14 cellular contexts compared by ENCODE assay signal in genomic region chr10:125538947-125539649, GRCh38.
DNase-seq lines count a peak whose midpoint lies in the region; ATAC-seq and TF ChIP-seq lines count a peak whose summit lies in the region.
"Had no signal": no experiment of that assay in that cellular context is flagged by ENCODE, and none has a peak within 500 bp of the region (broad histone marks: within the 10 kb centered on the region; RNA-seq: fewer than 3 reads in every experiment).

No MANE protein-coding gene starts in this region.

- no peak overlapping the region for H2AK5ac ChIP-seq in neuronal stem cell (ENCODE audit: low read depth, low read length)

- TF ChIP-seq CTCF in WTC11 (IDR thresholded peaks at IDR 0.05) (no peak), WERI-Rb-1 (IDR thresholded peaks at IDR 0.05; ENCODE audit: low read depth, low read length) (no peak)

- no peak overlapping the region for H2BK120ac ChIP-seq in neuronal stem cell (ENCODE audit: low read depth, low read length)

- peaks cover 3% of the 10 kb centered on the region for H3K27me3 Mint-ChIP-seq in WTC11 (ENCODE audit: low read depth)

- H2BK12ac ChIP-seq in neuronal stem cell (ENCODE audit: low read length): no peak overlapping the region

- no peak overlapping the region for H4K8ac ChIP-seq in neuronal stem cell (ENCODE audit: low read depth, low read length)

- no peaks in the 10 kb centered on the region for H3K9me3 ChIP-seq in neuronal stem cell (replicated peaks in 1 of 2; ENCODE audit: control insufficient read depth in 2 of 2, insufficient read depth in 1 of 2, low read depth in 1 of 2, low read length in 2 of 2)
- H3K9me3 ChIP-seq in WERI-Rb-1 (ENCODE audit: severe bottlenecking): no peaks in the 10 kb centered on the region
- H3K9me3 ChIP-seq: ascending aorta had no signal

- no peak overlapping the region for H3K4me2 ChIP-seq in neuronal stem cell (ENCODE audit: insufficient read depth, low read length, poor library complexity, severe bottlenecking)

- no peak overlapping the region for H4K91ac ChIP-seq in neuronal stem cell (ENCODE audit: low read depth, low read length, poor library complexity)

- no peak overlapping the region for H2BK15ac ChIP-seq in neuronal stem cell (ENCODE audit: low read length)

- no peak overlapping the region for H3K9ac ChIP-seq in neuronal stem cell (ENCODE audit: low read depth, low read length, poor library complexity)

- no peak overlapping the region for H3K14ac ChIP-seq in neuronal stem cell (ENCODE audit: low read length)

- H2AFZ ChIP-seq in neuronal stem cell (ENCODE audit: low read length): no peak overlapping the region

- no peaks in the 10 kb centered on the region for H3K4me1 Mint-ChIP-seq in WTC11
- H3K4me1 Mint-ChIP-seq: natural killer cell had no signal

- no peaks in the 10 kb centered on the region for H3K79me1 ChIP-seq in neuronal stem cell (ENCODE audit: low read depth, low read length)

- no peak overlapping the region for H3K27ac Mint-ChIP-seq in WTC11
- H3K27ac Mint-ChIP-seq: natural killer cell; stimulated activated naive CD8-positive, alpha-beta T cell treated with anti-CD3 and anti-CD28 coated beads, Interleukin-15, Interleukin-2, amounts not matched to agents 100 ng/mL and 50 ng/mL, for 24 hours had no signal

- H3K4ac ChIP-seq in neuronal stem cell (ENCODE audit: low read length): no peak overlapping the region

- POLR2A ChIA-PET in WTC11 (lab: Charles Lee): no interaction called here

- H3K18ac ChIP-seq in neuronal stem cell (ENCODE audit: low read length): peak overlapping the region; percentile 16

- ATAC-seq in WTC11 (peak; percentile 48; the same call in 1 of the 2 replicates), HG03039 (IDR thresholded peaks at IDR 0.05; ENCODE audit: unreplicated experiment) (no peak), left lobe of liver (no peak)
- ATAC-seq: GM12878, natural killer cell had no signal

- no peak overlapping the region for H3K4me3 ChIP-seq in neuronal stem cell (ENCODE audit: low read length in 2 of 2)
- no peak overlapping the region for H3K4me3 ChIP-seq in WERI-Rb-1 (ENCODE audit: low read depth, low read length)
- H3K4me3 ChIP-seq: ascending aorta, GM12878 had no signal

- H3K9me3 Mint-ChIP-seq in WTC11: no peaks in the 10 kb centered on the region
- H3K9me3 Mint-ChIP-seq: natural killer cell; stimulated activated naive CD8-positive, alpha-beta T cell treated with anti-CD3 and anti-CD28 coated beads, Interleukin-15, Interleukin-2, amounts not matched to agents 100 ng/mL and 50 ng/mL, for 24 hours had no signal

- H3K27me3 ChIP-seq in neuronal stem cell (ENCODE audit: control insufficient read depth in 3 of 3, insufficient read depth in 3 of 3, low read depth in 1 of 3, low read length in 3 of 3): peaks cover 0 to 43% (median 0%) of the 10 kb centered on the region in 3 experiments
- peaks cover 70% of the 10 kb centered on the region for H3K27me3 ChIP-seq in WERI-Rb-1 (ENCODE audit: insufficient read depth, low read depth, severe bottlenecking)
- H3K27me3 ChIP-seq: ascending aorta had no signal

- no peak overlapping the region for H3K27ac ChIP-seq in neuronal stem cell (replicated peaks; ENCODE audit: low read length)
- no peak overlapping the region for H3K27ac ChIP-seq in WERI-Rb-1
- H3K27ac ChIP-seq: ascending aorta, epithelial cell of prostate had no signal

- DNase-seq in DMS53 (lab: John Stamatoyannopoulos, UW) (peak; percentile 92), NCI-H2081 (lab: John Stamatoyannopoulos, UW) (peak; percentile 64 to 83), WTC11 (ENCODE audit: low spot score) (no peak), neuronal stem cell (ENCODE audit: low spot score) (no peak), NCI-H1930 (lab: John Stamatoyannopoulos, UW) (no peak), left lobe of liver (ENCODE audit: low spot score) (no peak), WERI-Rb-1 (no peak)
- DNase-seq: natural killer cell; stimulated activated CD4-positive, alpha-beta T cell treated with anti-CD3 and anti-CD28 coated beads, Interleukin-2, amount 100 ng/mL, for 24 hours had no signal

- no peak overlapping the region for H2BK5ac ChIP-seq in neuronal stem cell (ENCODE audit: low read length)

- WGBS in neuronal stem cell (ENCODE audit: extremely low coverage in 2 of 2, insufficient read length in 2 of 2, insufficient replicate concordance in 1 of 2), 2 donors: no CpG with 5 or more reads among the region's 11 CpGs

- no peaks in the 10 kb centered on the region for H3K36me3 ChIP-seq in neuronal stem cell (replicated peaks in 1 of 2; ENCODE audit: control insufficient read depth in 2 of 2, insufficient read depth in 2 of 2, low read length in 2 of 2)
- no peaks in the 10 kb centered on the region for H3K36me3 ChIP-seq in WERI-Rb-1
- H3K36me3 ChIP-seq: ascending aorta had no signal

- H3K4me1 ChIP-seq in neuronal stem cell (ENCODE audit: control insufficient read depth in 2 of 2, insufficient read depth in 1 of 2, low read depth in 1 of 2, low read length in 2 of 2): peaks cover 0 to 1% of the 10 kb centered on the region in 2 donors
- H3K4me1 ChIP-seq: ascending aorta had no signal

- no peak overlapping the region for H3K4me3 Mint-ChIP-seq in WTC11
- H3K4me3 Mint-ChIP-seq: natural killer cell; stimulated activated naive CD8-positive, alpha-beta T cell treated with anti-CD3 and anti-CD28 coated beads, Interleukin-15, Interleukin-2, amounts not matched to agents 100 ng/mL and 50 ng/mL, for 24 hours had no signal

- CTCF ChIA-PET in WTC11 (lab: Charles Lee): interaction anchor here (0.7 to 2.6 kb wide), 3 partner anchors 17 to 196 kb away, joined by 3 to 10 read pairs (median 3); no protein-coding TSS in a partner anchor

- no peaks in the 10 kb centered on the region for H3K36me3 Mint-ChIP-seq in WTC11
- H3K36me3 Mint-ChIP-seq: natural killer cell had no signal

- no peak overlapping the region for H3K23ac ChIP-seq in neuronal stem cell (ENCODE audit: low read depth, low read length, poor library complexity)

TF ChIP-seq in WTC11, 78 proteins besides CTCF, POLR2A, EP300 and RAD21 (continues in another document):
- TF ChIP-seq, protein P1, sequence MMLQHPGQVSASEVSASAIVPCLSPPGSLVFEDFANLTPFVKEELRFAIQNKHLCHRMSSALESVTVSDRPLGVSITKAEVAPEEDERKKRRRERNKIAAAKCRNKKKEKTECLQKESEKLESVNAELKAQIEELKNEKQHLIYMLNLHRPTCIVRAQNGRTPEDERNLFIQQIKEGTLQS (CRISPR knock-in tag; conservative IDR thresholded peaks at IDR 0.05): no peak
- TF ChIP-seq SMAD3 (CRISPR knock-in tag; IDR thresholded peaks at IDR 0.05; ENCODE audit: borderline replicate concordance) (no peak), ELF4 (CRISPR knock-in tag; IDR thresholded peaks at IDR 0.05; ENCODE audit: low read depth) (no peak), NFE2L1 (CRISPR knock-in tag; IDR thresholded peaks at IDR 0.05) (no peak), GABPB1 (CRISPR knock-in tag; IDR thresholded peaks at IDR 0.05) (no peak), ARID4B (CRISPR knock-in tag; IDR thresholded peaks at IDR 0.05; ENCODE audit: borderline replicate concordance) (no peak)
- TF ChIP-seq, protein P2, sequence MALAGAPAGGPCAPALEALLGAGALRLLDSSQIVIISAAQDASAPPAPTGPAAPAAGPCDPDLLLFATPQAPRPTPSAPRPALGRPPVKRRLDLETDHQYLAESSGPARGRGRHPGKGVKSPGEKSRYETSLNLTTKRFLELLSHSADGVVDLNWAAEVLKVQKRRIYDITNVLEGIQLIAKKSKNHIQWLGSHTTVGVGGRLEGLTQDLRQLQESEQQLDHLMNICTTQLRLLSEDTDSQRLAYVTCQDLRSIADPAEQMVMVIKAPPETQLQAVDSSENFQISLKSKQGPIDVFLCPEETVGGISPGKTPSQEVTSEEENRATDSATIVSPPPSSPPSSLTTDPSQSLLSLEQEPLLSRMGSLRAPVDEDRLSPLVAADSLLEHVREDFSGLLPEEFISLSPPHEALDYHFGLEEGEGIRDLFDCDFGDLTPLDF (CRISPR knock-in tag; IDR thresholded peaks at IDR 0.05): no peak
- TF ChIP-seq, protein P3, sequence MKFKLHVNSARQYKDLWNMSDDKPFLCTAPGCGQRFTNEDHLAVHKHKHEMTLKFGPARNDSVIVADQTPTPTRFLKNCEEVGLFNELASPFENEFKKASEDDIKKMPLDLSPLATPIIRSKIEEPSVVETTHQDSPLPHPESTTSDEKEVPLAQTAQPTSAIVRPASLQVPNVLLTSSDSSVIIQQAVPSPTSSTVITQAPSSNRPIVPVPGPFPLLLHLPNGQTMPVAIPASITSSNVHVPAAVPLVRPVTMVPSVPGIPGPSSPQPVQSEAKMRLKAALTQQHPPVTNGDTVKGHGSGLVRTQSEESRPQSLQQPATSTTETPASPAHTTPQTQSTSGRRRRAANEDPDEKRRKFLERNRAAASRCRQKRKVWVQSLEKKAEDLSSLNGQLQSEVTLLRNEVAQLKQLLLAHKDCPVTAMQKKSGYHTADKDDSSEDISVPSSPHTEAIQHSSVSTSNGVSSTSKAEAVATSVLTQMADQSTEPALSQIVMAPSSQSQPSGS (CRISPR knock-in tag; IDR thresholded peaks at IDR 0.05; ENCODE audit: borderline replicate concordance, low read depth): no peak

Comparison
In these comparisons a context has a peak if more than half of its experiments do, and no peak if none do; other contexts are left out.
1. DNase-seq: peak in DMS53 (single experiment) and NCI-H2081 (2 of 2); none in WTC11 (single experiment), neuronal stem cell (single experiment), NCI-H1930 (0 of 2), left lobe of liver (single experiment) and WERI-Rb-1 (single experiment).